9 cellular contexts compared by ENCODE assay signal in genomic region chrX:20361890-20362262, GRCh38.
DNase-seq lines count a peak whose midpoint lies in the region; ATAC-seq lines count a peak whose summit lies in the region.
"Had no signal": no experiment of that assay in that cellular context is flagged by ENCODE, and none has a peak within 500 bp of the region (broad histone marks: within the 10 kb centered on the region; RNA-seq: fewer than 3 reads in every experiment).

No MANE protein-coding gene starts in this region.

- H3K36me3 ChIP-seq in H7 (replicated peaks; ENCODE audit: control insufficient read depth, insufficient read depth, low read length), result no peaks in the 10 kb centered on the region
- no peaks in the 10 kb centered on the region for H3K36me3 ChIP-seq in SK-N-MC (ENCODE audit: insufficient read depth, low read length)

- ATAC-seq in left ventricle myocardium superior, result peak; percentile 89
- no peak for ATAC-seq in GM18520 (IDR thresholded peaks at IDR 0.05; ENCODE audit: unreplicated experiment)
- no peak for ATAC-seq in activated T-cell treated with anti-CD3 and anti-CD28 coated beads, Interleukin-2, amount 50 U/mL, for 4 hours
- no peak for ATAC-seq in HG02938 (IDR thresholded peaks at IDR 0.05; ENCODE audit: unreplicated experiment)
- ATAC-seq in naive thymus-derived CD8-positive, alpha-beta T cell, result no peak

- no peak overlapping the region for H3K4me3 Mint-ChIP-seq in activated T-cell treated with anti-CD3 and anti-CD28 coated beads, Interleukin-2, amount 50 U/mL, for 4 hours
- no peak overlapping the region for H3K4me3 Mint-ChIP-seq in naive thymus-derived CD8-positive, alpha-beta T cell
- H3K4me3 Mint-ChIP-seq: activated CD4-positive, alpha-beta T cell treated with anti-CD3 and anti-CD28 coated beads, Interleukin-2, amount 10 ng/mL, durations not matched to agents 24 days and 14 days had no signal

- no peaks in the 10 kb centered on the region for H3K36me3 Mint-ChIP-seq in activated T-cell treated with anti-CD3 and anti-CD28 coated beads, Interleukin-2, amount 50 U/mL, for 4 hours (ENCODE audit: insufficient read depth)
- no peaks in the 10 kb centered on the region for H3K36me3 Mint-ChIP-seq in naive thymus-derived CD8-positive, alpha-beta T cell

- no peaks in the 10 kb centered on the region for H3K9me3 ChIP-seq in SK-N-MC (ENCODE audit: low read depth, low read length)

- POLR2A ChIA-PET in naive thymus-derived CD8-positive, alpha-beta T cell (lab: Charles Lee), result no interaction called here

- H3K27ac Mint-ChIP-seq in naive thymus-derived CD8-positive, alpha-beta T cell, result no peak overlapping the region
- H3K27ac Mint-ChIP-seq: activated CD4-positive, alpha-beta T cell treated with anti-CD3 and anti-CD28 coated beads, Interleukin-2, amount 10 ng/mL, durations not matched to agents 24 days and 14 days had no signal

- no peak overlapping the region for H3K4me3 ChIP-seq in H7 (ENCODE audit: insufficient read depth, low read depth, low read length)
- H3K4me3 ChIP-seq in SK-N-MC, result peak overlapping the region; percentile 33
- no peak overlapping the region for H3K4me3 ChIP-seq in skeletal muscle cell (ENCODE audit: low read depth, low read length)

- H3K27me3 ChIP-seq in H7 (ENCODE audit: control insufficient read depth, insufficient read depth, low read length), result no peaks in the 10 kb centered on the region

- H3K27me3 Mint-ChIP-seq in activated T-cell treated with anti-CD3 and anti-CD28 coated beads, Interleukin-2, amount 50 U/mL, for 4 hours (ENCODE audit: low read depth), result no peaks in the 10 kb centered on the region
- H3K27me3 Mint-ChIP-seq in naive thymus-derived CD8-positive, alpha-beta T cell, result no peaks in the 10 kb centered on the region
- H3K27me3 Mint-ChIP-seq: activated CD4-positive, alpha-beta T cell treated with anti-CD3 and anti-CD28 coated beads, Interleukin-2, amount 10 ng/mL, durations not matched to agents 24 days and 14 days had no signal

- peak overlapping the region; percentile 35; the same call in 1 of the 2 replicates for H3K27ac ChIP-seq in SK-N-MC

- intact Hi-C loops in left ventricle myocardium superior (cut with micrococcal nuclease), result no loop called here

- H3K9me3 Mint-ChIP-seq in activated T-cell treated with anti-CD3 and anti-CD28 coated beads, Interleukin-2, amount 50 U/mL, for 4 hours, result no peaks in the 10 kb centered on the region
- peaks cover 0 to 2% (median 0%) of the 10 kb centered on the region in 9 donors for H3K9me3 Mint-ChIP-seq in naive thymus-derived CD8-positive, alpha-beta T cell
- H3K9me3 Mint-ChIP-seq: activated CD4-positive, alpha-beta T cell treated with anti-CD3 and anti-CD28 coated beads, Interleukin-2, amount 10 ng/mL, durations not matched to agents 24 days and 14 days had no signal

- H3K4me1 Mint-ChIP-seq in activated T-cell treated with anti-CD3 and anti-CD28 coated beads, Interleukin-2, amount 50 U/mL, for 4 hours (ENCODE audit: low read depth), result no peaks in the 10 kb centered on the region
- peaks cover 0 to 5% (median 4%) of the 10 kb centered on the region in 4 donors for H3K4me1 Mint-ChIP-seq in naive thymus-derived CD8-positive, alpha-beta T cell
- H3K4me1 Mint-ChIP-seq: activated CD4-positive, alpha-beta T cell treated with anti-CD3 and anti-CD28 coated beads, Interleukin-2, amount 10 ng/mL, durations not matched to agents 24 days and 14 days had no signal

- H3K9ac ChIP-seq in SK-N-MC (ENCODE audit: insufficient read length), result no peak overlapping the region

- DNase-seq in H7, result peak; percentile 15
- DNase-seq in SK-N-MC (ENCODE audit: low read depth, low spot score), result peak; percentile 20
- DNase-seq in left ventricle myocardium superior, result no peak
- peak; percentile 30 for DNase-seq in skeletal muscle cell (ENCODE audit: low read depth)
- no peak for DNase-seq in activated T-cell treated with anti-CD3 and anti-CD28 coated beads, Interleukin-2, amount 50 U/mL, for 4 hours
- DNase-seq in naive thymus-derived CD8-positive, alpha-beta T cell, result no peak
- DNase-seq: activated CD4-positive, alpha-beta T cell treated with anti-CD3 and anti-CD28 coated beads, Interleukin-2, amount 10 ng/mL, durations not matched to agents 24 days and 14 days had no signal

Comparison
In these comparisons a context has a peak if more than half of its experiments do, and no peak if none do; other contexts are left out.
1. DNase-seq: peak in H7 (single experiment), SK-N-MC (single experiment) and skeletal muscle cell (single experiment); none in left ventricle myocardium superior (single experiment), activated T-cell treated with anti-CD3 and anti-CD28 coated beads, Interleukin-2, amount 50 U/mL, for 4 hours (single experiment) and naive thymus-derived CD8-positive, alpha-beta T cell (0 of 10).